28 cellular contexts compared by ENCODE assay signal in the genomic region with DNA sequence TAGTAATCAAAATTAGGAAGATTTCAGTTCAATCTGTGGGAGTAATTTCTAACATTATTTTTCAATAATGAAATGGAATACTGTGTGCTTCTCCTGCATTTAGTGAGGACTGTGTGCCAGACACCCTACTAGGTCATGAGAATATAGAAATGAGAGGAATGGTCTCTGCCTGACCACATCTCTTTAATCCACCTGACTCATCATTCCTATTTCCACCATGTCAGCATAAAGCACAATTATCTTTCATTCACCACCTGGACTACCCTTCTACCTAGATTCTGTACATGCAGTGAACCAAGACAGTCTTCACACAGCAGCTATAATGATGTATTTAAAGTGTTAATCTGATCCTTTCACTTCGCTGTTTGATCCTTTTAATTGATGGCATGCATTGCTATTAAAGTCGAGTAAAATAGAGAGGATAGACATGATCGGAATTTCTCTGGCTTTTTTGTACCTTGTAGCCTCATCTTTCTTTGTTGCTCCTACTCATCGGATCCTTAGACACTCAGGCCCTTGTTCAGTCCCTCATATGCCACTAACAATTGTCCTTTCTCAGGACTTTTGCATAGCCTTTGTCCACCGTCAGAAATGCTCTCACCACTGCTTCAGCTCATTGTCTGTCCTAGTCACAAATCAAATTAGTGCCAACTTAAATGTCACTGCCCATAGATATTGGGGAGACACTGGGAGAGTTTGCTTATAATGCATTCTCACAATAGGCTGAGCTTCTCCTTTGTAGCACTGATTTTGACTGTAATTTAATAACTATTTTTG.
"Had no signal": no experiment of that assay in that cellular context is flagged by ENCODE, and none has a peak within 500 bp of the region (broad histone marks: within the 10 kb centered on the region; RNA-seq: fewer than 3 reads in every experiment).

No MANE protein-coding gene starts in this region.

- H3K27me3 ChIP-seq: ascending aorta, brain microvascular endothelial cell, esophagus muscularis mucosa, gastrocnemius medialis, sigmoid colon, thyroid gland, upper lobe of right lung had no signal

- H3K9me3 ChIP-seq: ascending aorta, esophagus muscularis mucosa, gastrocnemius medialis, mucosa of descending colon, thyroid gland, upper lobe of right lung had no signal

- H3K4me2 ChIP-seq: smooth muscle cell had no signal

- H3K36me3 ChIP-seq: ascending aorta, brain microvascular endothelial cell, esophagus muscularis mucosa, gastrocnemius medialis, sigmoid colon, thyroid gland, upper lobe of right lung had no signal

- ATAC-seq: activated CD4-positive, alpha-beta T cell treated with anti-CD3 and anti-CD28 coated beads for 36 hours; activated naive CD4-positive, alpha-beta T cell treated with anti-CD3 and anti-CD28 coated beads, Interleukin-2, amount 50 U/mL, for 72 hours; activated T-helper 17 cell treated with anti-CD3 and anti-CD28 coated beads, Interleukin-2, amount 50 U/mL, for 72 hours; gastrocnemius medialis; left colon; mucosa of descending colon; stimulated activated naive B cell treated with anti-CD40 and anti-IgM and Interleukin-4, amounts not matched to agents 10 μg/mL and 1 μg/mL and 100 μg/mL, for 72 hours; upper lobe of right lung had no signal

- H3K27ac ChIP-seq: ascending aorta, brain microvascular endothelial cell, esophagus muscularis mucosa, gastrocnemius medialis, sigmoid colon, thyroid gland, upper lobe of right lung had no signal

- FAIRE-seq: colon had no signal

- DNase-seq: activated B cell treated with CpG ODN at 0.5 μM for 24 hours; activated CD4-positive, alpha-beta T cell treated with anti-CD3 and anti-CD28 coated beads for 36 hours; activated CD4-positive, alpha-beta T cell treated with anti-CD3 and anti-CD28 coated beads, Interleukin-2, amount 50 U/mL, for 4 hours; activated CD8-positive, alpha-beta memory T cell treated with anti-CD3 and anti-CD28 coated beads for 24 hours; activated CD8-positive, alpha-beta memory T cell treated with anti-CD3 and anti-CD28 coated beads, Interleukin-2, amount 50 U/mL, for 4 hours; activated T-cell treated with anti-CD3 and anti-CD28 coated beads, Interleukin-2, amount 50 U/mL, for 24 hours; brain microvascular endothelial cell; central memory CD4-positive, alpha-beta T cell; gastrocnemius medialis; islet precursor cell; left colon; mesenchymal stem cell; mucosa of descending colon; nephron progenitor cell; occipital lobe; sigmoid colon; stimulated activated CD4-positive, alpha-beta T cell treated with anti-CD3 and anti-CD28 coated beads, Interleukin-2, amount 100 ng/mL, for 48 hours; stimulated activated CD8-positive, alpha-beta memory T cell treated with anti-CD3 and anti-CD28 coated beads, Interleukin-4, amount 100 ng/mL, for 48 hours; stimulated activated naive B cell treated with anti-CD40 and anti-IgM and Interleukin-4, amounts not matched to agents 10 μg/mL and 1 μg/mL and 100 μg/mL, for 72 hours; T1000; thyroid gland; upper lobe of right lung had no signal

- H3K4me1 ChIP-seq: ascending aorta, esophagus muscularis mucosa, gastrocnemius medialis, sigmoid colon, thyroid gland, upper lobe of right lung had no signal

- H3K4me3 ChIP-seq: ascending aorta, esophagus muscularis mucosa, gastrocnemius medialis, mucosa of descending colon, sigmoid colon, smooth muscle cell, thyroid gland, upper lobe of right lung had no signal
